Comparison of ENCODE assay signal across 2 cellular contexts in the genomic region with DNA sequence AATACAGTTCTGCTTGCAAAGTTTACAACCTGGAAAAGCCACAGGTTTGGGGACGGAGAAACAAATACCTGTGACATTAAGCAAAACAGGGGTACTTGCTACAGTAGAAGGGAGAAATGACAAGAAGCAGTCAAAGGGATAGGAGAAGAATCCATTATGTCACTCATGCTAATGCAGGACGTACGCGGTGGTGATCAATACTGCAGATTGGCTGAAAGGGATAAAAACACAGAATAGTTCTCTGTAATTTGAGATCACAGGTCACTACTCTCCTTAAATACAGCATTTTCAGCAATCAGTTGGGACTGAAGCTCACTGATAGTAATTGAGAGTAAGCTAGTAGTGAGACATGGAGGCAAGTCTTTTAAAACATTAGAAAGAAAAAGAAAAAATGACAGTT.
TF ChIP-seq lines count a peak whose summit lies in the region.

No MANE protein-coding gene starts in this region.

TF ChIP-seq in HCT116, 20 proteins besides CTCF, POLR2A, EP300 and RAD21:
- TF ChIP-seq POLR2AphosphoS5 (IDR thresholded peaks at IDR 0.05; ENCODE audit: low read depth, low read length): peak; percentile 52
- TF ChIP-seq TCF7L2 (IDR thresholded peaks at IDR 0.05; ENCODE audit: borderline replicate concordance, extremely low read depth, insufficient read depth, insufficient read length): no peak

TF ChIP-seq in endothelial cell of umbilical vein, 7 proteins besides CTCF, POLR2A, EP300 and RAD21:
- no peak for TF ChIP-seq FOS (IDR thresholded peaks at IDR 0.05; ENCODE audit: borderline replicate concordance, insufficient read depth, low read length)
